In genomic region chr5:103211858-103212500, GRCh38 we compare ENCODE assay signal across 1 cellular context.
TF ChIP-seq lines count a peak whose summit lies in the region.

No MANE protein-coding gene starts in this region.

TF ChIP-seq in HepG2, 621 proteins besides CTCF, POLR2A, EP300 and RAD21 (continued from another document):
- TF ChIP-seq HNF1A (IDR thresholded peaks at IDR 0.05; ENCODE audit: low read depth), result no peak
- TF ChIP-seq HNF1A (CRISPR knock-in tag; IDR thresholded peaks at IDR 0.05; ENCODE audit: borderline replicate concordance), result no peak
- TF ChIP-seq NR2F6 (IDR thresholded peaks at IDR 0.05), result no peak
- no peak for TF ChIP-seq NR2F6 (CRISPR knock-in tag; IDR thresholded peaks at IDR 0.05)
- no peak for TF ChIP-seq ZNF780A (CRISPR knock-in tag; IDR thresholded peaks at IDR 0.05)
- TF ChIP-seq ZNF773 (CRISPR knock-in tag; IDR thresholded peaks at IDR 0.05; ENCODE audit: borderline replicate concordance), result no peak
- TF ChIP-seq KLF15 (CRISPR knock-in tag; IDR thresholded peaks at IDR 0.05; ENCODE audit: borderline replicate concordance), result no peak
- no peak for TF ChIP-seq MTF2 (CRISPR knock-in tag; IDR thresholded peaks at IDR 0.05; ENCODE audit: borderline replicate concordance)
- no peak for TF ChIP-seq RARA (CRISPR knock-in tag; IDR thresholded peaks at IDR 0.05)
- no peak for TF ChIP-seq RNF219 (CRISPR knock-in tag; IDR thresholded peaks at IDR 0.05)
